In the genomic region with DNA sequence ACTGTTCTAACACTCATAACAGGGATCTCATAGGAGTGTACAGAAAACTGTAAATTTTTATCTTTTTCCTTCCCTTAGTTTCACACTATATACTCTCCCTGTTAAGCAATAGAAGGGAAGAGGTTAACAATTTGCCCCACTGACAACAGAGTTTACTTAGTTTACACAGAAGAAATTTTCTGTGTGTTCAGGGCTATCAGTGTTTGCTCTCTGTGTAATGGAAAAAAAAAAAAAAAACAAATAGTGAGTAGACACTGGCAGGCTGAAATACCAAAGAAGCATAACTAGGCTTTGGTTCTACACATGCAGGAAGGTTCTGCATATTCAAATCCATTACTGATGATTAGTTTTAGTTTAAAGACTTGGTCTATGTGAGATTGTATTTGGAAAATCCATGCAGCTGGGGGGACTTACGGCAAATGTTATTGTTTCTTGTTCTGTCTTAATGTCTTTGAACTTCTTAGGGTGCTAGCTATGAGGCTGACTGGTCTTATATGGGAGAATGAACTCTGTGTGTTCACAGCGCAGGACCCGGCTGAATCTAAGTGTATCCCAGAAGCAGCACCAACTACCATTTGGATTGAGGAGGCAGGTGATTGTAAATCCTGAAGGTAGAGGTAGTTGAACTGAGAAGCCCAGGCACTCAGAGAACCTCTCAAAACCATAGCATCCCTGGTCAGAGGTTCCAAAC, we compare ENCODE assay signal across 1 cellular context.
A peak's percentile ranks its signal among the peaks of the same experiment; 100 is the strongest.
TF ChIP-seq lines count a peak whose summit lies in the region.

No MANE protein-coding gene starts in this region.

TF ChIP-seq in HepG2, 621 proteins besides CTCF, POLR2A, EP300 and RAD21 (continued from another document and continues in another):
- TF ChIP-seq, protein P1, sequence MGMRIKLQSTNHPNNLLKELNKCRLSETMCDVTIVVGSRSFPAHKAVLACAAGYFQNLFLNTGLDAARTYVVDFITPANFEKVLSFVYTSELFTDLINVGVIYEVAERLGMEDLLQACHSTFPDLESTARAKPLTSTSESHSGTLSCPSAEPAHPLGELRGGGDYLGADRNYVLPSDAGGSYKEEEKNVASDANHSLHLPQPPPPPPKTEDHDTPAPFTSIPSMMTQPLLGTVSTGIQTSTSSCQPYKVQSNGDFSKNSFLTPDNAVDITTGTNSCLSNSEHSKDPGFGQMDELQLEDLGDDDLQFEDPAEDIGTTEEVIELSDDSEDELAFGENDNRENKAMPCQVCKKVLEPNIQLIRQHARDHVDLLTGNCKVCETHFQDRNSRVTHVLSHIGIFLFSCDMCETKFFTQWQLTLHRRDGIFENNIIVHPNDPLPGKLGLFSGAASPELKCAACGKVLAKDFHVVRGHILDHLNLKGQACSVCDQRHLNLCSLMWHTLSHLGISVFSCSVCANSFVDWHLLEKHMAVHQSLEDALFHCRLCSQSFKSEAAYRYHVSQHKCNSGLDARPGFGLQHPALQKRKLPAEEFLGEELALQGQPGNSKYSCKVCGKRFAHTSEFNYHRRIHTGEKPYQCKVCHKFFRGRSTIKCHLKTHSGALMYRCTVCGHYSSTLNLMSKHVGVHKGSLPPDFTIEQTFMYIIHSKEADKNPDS (CRISPR knock-in tag; IDR thresholded peaks at IDR 0.05), result no peak
- TF ChIP-seq ZNF605 (CRISPR knock-in tag; IDR thresholded peaks at IDR 0.05) (no peak), ZNF264 (CRISPR knock-in tag; IDR thresholded peaks at IDR 0.05) (peak; percentile 75; the same call in 1 of the 2 replicates), ZMAT3 (CRISPR knock-in tag; conservative IDR thresholded peaks at IDR 0.05) (0 out of 2 replicates have a peak, but pooled peaks have one; percentile 18), FOXO1 (CRISPR knock-in tag; IDR thresholded peaks at IDR 0.05) (no peak), SP140L (CRISPR knock-in tag; IDR thresholded peaks at IDR 0.05; ENCODE audit: borderline replicate concordance) (peak; percentile 87; the same call in 1 of the 2 replicates), ZBTB21 (CRISPR knock-in tag; IDR thresholded peaks at IDR 0.05) (no peak), ZNF724P (CRISPR knock-in tag; IDR thresholded peaks at IDR 0.05; ENCODE audit: borderline replicate concordance) (no peak), ZNF296 (CRISPR knock-in tag; conservative IDR thresholded peaks at IDR 0.05) (no peak), ZNF589 (CRISPR knock-in tag; conservative IDR thresholded peaks at IDR 0.05) (no peak), XRCC5 (optimal IDR thresholded peaks at IDR 0.05; ENCODE audit: low read length) (no peak), ZNF766 (CRISPR knock-in tag; IDR thresholded peaks at IDR 0.05; ENCODE audit: borderline replicate concordance) (no peak), ZBTB8A (CRISPR knock-in tag; IDR thresholded peaks at IDR 0.05; ENCODE audit: borderline replicate concordance, low read depth) (no peak), ISX (CRISPR knock-in tag; conservative IDR thresholded peaks at IDR 0.05) (no peak), SSRP1 (CRISPR knock-in tag; IDR thresholded peaks at IDR 0.05) (0 out of 2 replicates have a peak, but pooled peaks have one; percentile 46), PPARG (CRISPR knock-in tag; conservative IDR thresholded peaks at IDR 0.05) (peak; percentile 93), SIN3B (IDR thresholded peaks at IDR 0.05; ENCODE audit: low read length) (no peak), FOSL1 (CRISPR knock-in tag; IDR thresholded peaks at IDR 0.05; ENCODE audit: borderline replicate concordance) (no peak), RARA (CRISPR knock-in tag; IDR thresholded peaks at IDR 0.05) (peak; percentile 82), HMG20A (CRISPR knock-in tag; IDR thresholded peaks at IDR 0.05; ENCODE audit: borderline replicate concordance) (peak; percentile 84), ZNF431 (CRISPR knock-in tag; IDR thresholded peaks at IDR 0.05; ENCODE audit: borderline replicate concordance, low read depth) (no peak), HOXA7 (CRISPR knock-in tag; IDR thresholded peaks at IDR 0.05) (no peak)
- TF ChIP-seq, protein P2, sequence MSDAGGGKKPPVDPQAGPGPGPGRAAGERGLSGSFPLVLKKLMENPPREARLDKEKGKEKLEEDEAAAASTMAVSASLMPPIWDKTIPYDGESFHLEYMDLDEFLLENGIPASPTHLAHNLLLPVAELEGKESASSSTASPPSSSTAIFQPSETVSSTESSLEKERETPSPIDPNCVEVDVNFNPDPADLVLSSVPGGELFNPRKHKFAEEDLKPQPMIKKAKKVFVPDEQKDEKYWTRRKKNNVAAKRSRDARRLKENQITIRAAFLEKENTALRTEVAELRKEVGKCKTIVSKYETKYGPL (CRISPR knock-in tag; IDR thresholded peaks at IDR 0.05), result no peak
- TF ChIP-seq, protein P3, sequence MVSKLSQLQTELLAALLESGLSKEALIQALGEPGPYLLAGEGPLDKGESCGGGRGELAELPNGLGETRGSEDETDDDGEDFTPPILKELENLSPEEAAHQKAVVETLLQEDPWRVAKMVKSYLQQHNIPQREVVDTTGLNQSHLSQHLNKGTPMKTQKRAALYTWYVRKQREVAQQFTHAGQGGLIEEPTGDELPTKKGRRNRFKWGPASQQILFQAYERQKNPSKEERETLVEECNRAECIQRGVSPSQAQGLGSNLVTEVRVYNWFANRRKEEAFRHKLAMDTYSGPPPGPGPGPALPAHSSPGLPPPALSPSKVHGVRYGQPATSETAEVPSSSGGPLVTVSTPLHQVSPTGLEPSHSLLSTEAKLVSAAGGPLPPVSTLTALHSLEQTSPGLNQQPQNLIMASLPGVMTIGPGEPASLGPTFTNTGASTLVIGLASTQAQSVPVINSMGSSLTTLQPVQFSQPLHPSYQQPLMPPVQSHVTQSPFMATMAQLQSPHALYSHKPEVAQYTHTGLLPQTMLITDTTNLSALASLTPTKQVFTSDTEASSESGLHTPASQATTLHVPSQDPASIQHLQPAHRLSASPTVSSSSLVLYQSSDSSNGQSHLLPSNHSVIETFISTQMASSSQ (IDR thresholded peaks at IDR 0.05; ENCODE audit: low read depth), result peak; percentile 83
- TF ChIP-seq, protein P3 (CRISPR knock-in tag; IDR thresholded peaks at IDR 0.05; ENCODE audit: borderline replicate concordance), result peak; percentile 66; the same call in 1 of the 2 replicates
- TF ChIP-seq, protein P4, sequence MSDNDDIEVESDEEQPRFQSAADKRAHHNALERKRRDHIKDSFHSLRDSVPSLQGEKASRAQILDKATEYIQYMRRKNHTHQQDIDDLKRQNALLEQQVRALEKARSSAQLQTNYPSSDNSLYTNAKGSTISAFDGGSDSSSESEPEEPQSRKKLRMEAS (IDR thresholded peaks at IDR 0.05), result peak; percentile 30; the same call in 1 of the 2 replicates
- TF ChIP-seq, protein P5, sequence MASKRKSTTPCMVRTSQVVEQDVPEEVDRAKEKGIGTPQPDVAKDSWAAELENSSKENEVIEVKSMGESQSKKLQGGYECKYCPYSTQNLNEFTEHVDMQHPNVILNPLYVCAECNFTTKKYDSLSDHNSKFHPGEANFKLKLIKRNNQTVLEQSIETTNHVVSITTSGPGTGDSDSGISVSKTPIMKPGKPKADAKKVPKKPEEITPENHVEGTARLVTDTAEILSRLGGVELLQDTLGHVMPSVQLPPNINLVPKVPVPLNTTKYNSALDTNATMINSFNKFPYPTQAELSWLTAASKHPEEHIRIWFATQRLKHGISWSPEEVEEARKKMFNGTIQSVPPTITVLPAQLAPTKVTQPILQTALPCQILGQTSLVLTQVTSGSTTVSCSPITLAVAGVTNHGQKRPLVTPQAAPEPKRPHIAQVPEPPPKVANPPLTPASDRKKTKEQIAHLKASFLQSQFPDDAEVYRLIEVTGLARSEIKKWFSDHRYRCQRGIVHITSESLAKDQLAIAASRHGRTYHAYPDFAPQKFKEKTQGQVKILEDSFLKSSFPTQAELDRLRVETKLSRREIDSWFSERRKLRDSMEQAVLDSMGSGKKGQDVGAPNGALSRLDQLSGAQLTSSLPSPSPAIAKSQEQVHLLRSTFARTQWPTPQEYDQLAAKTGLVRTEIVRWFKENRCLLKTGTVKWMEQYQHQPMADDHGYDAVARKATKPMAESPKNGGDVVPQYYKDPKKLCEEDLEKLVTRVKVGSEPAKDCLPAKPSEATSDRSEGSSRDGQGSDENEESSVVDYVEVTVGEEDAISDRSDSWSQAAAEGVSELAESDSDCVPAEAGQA (IDR thresholded peaks at IDR 0.05; ENCODE audit: low read depth), result no peak
- TF ChIP-seq, protein P5 (CRISPR knock-in tag; IDR thresholded peaks at IDR 0.05; ENCODE audit: borderline replicate concordance), result peak; percentile 41; the same call in 1 of the 2 replicates
- TF ChIP-seq, protein P6, sequence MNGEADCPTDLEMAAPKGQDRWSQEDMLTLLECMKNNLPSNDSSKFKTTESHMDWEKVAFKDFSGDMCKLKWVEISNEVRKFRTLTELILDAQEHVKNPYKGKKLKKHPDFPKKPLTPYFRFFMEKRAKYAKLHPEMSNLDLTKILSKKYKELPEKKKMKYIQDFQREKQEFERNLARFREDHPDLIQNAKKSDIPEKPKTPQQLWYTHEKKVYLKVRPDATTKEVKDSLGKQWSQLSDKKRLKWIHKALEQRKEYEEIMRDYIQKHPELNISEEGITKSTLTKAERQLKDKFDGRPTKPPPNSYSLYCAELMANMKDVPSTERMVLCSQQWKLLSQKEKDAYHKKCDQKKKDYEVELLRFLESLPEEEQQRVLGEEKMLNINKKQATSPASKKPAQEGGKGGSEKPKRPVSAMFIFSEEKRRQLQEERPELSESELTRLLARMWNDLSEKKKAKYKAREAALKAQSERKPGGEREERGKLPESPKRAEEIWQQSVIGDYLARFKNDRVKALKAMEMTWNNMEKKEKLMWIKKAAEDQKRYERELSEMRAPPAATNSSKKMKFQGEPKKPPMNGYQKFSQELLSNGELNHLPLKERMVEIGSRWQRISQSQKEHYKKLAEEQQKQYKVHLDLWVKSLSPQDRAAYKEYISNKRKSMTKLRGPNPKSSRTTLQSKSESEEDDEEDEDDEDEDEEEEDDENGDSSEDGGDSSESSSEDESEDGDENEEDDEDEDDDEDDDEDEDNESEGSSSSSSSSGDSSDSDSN (CRISPR knock-in tag; IDR thresholded peaks at IDR 0.05), result no peak
- TF ChIP-seq, protein P7, sequence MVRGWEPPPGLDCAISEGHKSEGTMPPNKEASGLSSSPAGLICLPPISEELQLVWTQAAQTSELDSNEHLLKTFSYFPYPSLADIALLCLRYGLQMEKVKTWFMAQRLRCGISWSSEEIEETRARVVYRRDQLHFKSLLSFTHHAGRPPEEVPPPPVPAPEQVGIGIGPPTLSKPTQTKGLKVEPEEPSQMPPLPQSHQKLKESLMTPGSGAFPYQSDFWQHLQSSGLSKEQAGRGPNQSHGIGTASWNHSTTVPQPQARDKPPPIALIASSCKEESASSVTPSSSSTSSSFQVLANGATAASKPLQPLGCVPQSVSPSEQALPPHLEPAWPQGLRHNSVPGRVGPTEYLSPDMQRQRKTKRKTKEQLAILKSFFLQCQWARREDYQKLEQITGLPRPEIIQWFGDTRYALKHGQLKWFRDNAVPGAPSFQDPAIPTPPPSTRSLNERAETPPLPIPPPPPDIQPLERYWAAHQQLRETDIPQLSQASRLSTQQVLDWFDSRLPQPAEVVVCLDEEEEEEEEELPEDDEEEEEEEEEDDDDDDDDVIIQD (CRISPR knock-in tag; IDR thresholded peaks at IDR 0.05; ENCODE audit: low read depth), result peak; percentile 95
- TF ChIP-seq, protein P8, sequence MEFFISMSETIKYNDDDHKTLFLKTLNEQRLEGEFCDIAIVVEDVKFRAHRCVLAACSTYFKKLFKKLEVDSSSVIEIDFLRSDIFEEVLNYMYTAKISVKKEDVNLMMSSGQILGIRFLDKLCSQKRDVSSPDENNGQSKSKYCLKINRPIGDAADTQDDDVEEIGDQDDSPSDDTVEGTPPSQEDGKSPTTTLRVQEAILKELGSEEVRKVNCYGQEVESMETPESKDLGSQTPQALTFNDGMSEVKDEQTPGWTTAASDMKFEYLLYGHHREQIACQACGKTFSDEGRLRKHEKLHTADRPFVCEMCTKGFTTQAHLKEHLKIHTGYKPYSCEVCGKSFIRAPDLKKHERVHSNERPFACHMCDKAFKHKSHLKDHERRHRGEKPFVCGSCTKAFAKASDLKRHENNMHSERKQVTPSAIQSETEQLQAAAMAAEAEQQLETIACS (CRISPR knock-in tag; IDR thresholded peaks at IDR 0.05), result no peak
- TF ChIP-seq, protein P9, sequence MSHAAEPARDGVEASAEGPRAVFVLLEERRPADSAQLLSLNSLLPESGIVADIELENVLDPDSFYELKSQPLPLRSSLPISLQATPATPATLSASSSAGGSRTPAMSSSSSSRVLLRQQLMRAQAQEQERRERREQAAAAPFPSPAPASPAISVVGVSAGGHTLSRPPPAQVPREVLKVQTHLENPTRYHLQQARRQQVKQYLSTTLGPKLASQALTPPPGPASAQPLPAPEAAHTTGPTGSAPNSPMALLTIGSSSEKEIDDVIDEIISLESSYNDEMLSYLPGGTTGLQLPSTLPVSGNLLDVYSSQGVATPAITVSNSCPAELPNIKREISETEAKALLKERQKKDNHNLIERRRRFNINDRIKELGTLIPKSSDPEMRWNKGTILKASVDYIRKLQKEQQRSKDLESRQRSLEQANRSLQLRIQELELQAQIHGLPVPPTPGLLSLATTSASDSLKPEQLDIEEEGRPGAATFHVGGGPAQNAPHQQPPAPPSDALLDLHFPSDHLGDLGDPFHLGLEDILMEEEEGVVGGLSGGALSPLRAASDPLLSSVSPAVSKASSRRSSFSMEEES (CRISPR knock-in tag; IDR thresholded peaks at IDR 0.05), result no peak
